Comparison of ENCODE assay signal across 1 cellular context in the genomic region with DNA sequence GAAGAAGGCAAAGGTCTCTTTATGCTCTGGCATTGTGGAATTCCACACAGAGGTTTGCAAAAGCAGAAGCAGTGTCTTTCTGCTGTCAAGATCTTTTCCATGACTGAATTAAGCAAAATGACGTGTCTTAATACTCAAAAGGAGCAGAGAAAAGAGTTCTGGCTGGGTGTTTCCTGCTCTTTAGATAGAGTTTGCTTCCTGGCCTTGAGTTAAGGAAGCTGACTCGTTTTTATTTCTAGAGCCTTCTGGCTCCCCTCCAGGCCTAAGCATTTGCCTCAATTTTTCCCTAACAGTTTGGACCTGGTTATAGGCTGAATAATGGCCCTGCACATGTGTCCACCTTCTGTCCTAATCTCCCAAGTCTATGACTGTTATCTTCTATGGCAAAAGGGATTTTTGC.
TF ChIP-seq lines count a peak whose summit lies in the region.

No MANE protein-coding gene starts in this region.

TF ChIP-seq in IMR-90, 13 proteins besides CTCF, POLR2A, EP300 and RAD21 (continued from another document):
- TF ChIP-seq, protein P1, sequence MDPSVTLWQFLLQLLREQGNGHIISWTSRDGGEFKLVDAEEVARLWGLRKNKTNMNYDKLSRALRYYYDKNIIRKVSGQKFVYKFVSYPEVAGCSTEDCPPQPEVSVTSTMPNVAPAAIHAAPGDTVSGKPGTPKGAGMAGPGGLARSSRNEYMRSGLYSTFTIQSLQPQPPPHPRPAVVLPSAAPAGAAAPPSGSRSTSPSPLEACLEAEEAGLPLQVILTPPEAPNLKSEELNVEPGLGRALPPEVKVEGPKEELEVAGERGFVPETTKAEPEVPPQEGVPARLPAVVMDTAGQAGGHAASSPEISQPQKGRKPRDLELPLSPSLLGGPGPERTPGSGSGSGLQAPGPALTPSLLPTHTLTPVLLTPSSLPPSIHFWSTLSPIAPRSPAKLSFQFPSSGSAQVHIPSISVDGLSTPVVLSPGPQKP (IDR thresholded peaks at IDR 0.05; ENCODE audit: borderline replicate concordance, low read depth, low read length) = no peak
- TF ChIP-seq, protein P2, sequence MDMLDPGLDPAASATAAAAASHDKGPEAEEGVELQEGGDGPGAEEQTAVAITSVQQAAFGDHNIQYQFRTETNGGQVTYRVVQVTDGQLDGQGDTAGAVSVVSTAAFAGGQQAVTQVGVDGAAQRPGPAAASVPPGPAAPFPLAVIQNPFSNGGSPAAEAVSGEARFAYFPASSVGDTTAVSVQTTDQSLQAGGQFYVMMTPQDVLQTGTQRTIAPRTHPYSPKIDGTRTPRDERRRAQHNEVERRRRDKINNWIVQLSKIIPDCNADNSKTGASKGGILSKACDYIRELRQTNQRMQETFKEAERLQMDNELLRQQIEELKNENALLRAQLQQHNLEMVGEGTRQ (IDR thresholded peaks at IDR 0.05; ENCODE audit: low read depth, low read length) = no peak
